ENCODE assay signal across 13 cellular contexts in genomic region chr9:132250324-132251262, GRCh38.
"Had no signal": no experiment of that assay in that cellular context is flagged by ENCODE, and none has a peak within 500 bp of the region (broad histone marks: within the 10 kb centered on the region; RNA-seq: fewer than 3 reads in every experiment).

No MANE protein-coding gene starts in this region.

- DNase-seq: activated CD4-positive, alpha-beta T cell treated with anti-CD3 and anti-CD28 coated beads, Interleukin-2, amount 50 U/mL, for 4 hours; activated CD8-positive, alpha-beta memory T cell treated with anti-CD3 and anti-CD28 coated beads for 24 hours; activated CD8-positive, alpha-beta memory T cell treated with anti-CD3 and anti-CD28 coated beads, Interleukin-2, amount 50 U/mL, for 4 hours; activated naive CD4-positive, alpha-beta T cell treated with Interleukin-2 at 50 U/mL for 16 hours; activated T-cell treated with anti-CD3 and anti-CD28 coated beads, Interleukin-2, amount 50 U/mL, for 24 hours; amygdala; naive thymus-derived CD4-positive, alpha-beta T cell; stimulated activated CD4-positive, alpha-beta T cell treated with anti-CD3 and anti-CD28 coated beads, Interleukin-2, amount 100 ng/mL, for 48 hours; stimulated activated CD8-positive, alpha-beta memory T cell treated with anti-CD3 and anti-CD28 coated beads, Interleukin-4, amount 100 ng/mL, for 48 hours; stimulated activated naive CD4-positive, alpha-beta T cell; thyroid gland had no signal

- H3K36me3 ChIP-seq: prostate gland, thyroid gland had no signal

- H3K9me3 ChIP-seq: prostate gland, thyroid gland had no signal

- H3K4me3 ChIP-seq: prostate gland, thyroid gland had no signal

- H3K27me3 ChIP-seq: thyroid gland had no signal

- H3K27ac ChIP-seq: prostate gland, thyroid gland had no signal

- ATAC-seq: activated T-helper 17 cell treated with anti-CD3 and anti-CD28 coated beads, Interleukin-2, amount 50 U/mL, for 72 hours; naive thymus-derived CD4-positive, alpha-beta T cell had no signal

- H3K4me1 ChIP-seq: prostate gland had no signal
